ENCODE assay signal across 1 cellular context in genomic region chr22:35995345-35995744, GRCh38.
TF ChIP-seq lines count a peak whose summit lies in the region.

No MANE protein-coding gene starts in this region.

TF ChIP-seq in K562, 482 proteins besides CTCF, POLR2A, EP300 and RAD21 (continued from another document and continues in another):
- TF ChIP-seq ZNF592 (IDR thresholded peaks at IDR 0.05) (0 out of 2 replicates have a peak, but pooled peaks have one; percentile 46), ZNF165 (CRISPR knock-in tag; IDR thresholded peaks at IDR 0.05; ENCODE audit: borderline replicate concordance) (no peak), NRF1 (conservative IDR thresholded peaks at IDR 0.05 in 1 of 2, IDR thresholded peaks at IDR 0.05 in 1 of 2) (no peak), L3MBTL2 (IDR thresholded peaks at IDR 0.05) (peak; percentile 90), ATF1 (CRISPR knock-in tag; IDR thresholded peaks at IDR 0.05) (no peak), ATF1 (tag; IDR thresholded peaks at IDR 0.05) (no peak), IRF2 (CRISPR knock-in tag; IDR thresholded peaks at IDR 0.05) (no peak), SFPQ (IDR thresholded peaks at IDR 0.05; ENCODE audit: low read depth, low read length) (no peak), RCOR1 (IDR thresholded peaks at IDR 0.05; ENCODE audit: borderline replicate concordance in 1 of 2, low read depth in 2 of 2, low read length in 2 of 2) (no peak), ZNF239 (CRISPR knock-in tag; IDR thresholded peaks at IDR 0.05) (no peak), CHD2 (IDR thresholded peaks at IDR 0.05; ENCODE audit: low read depth, low read length) (no peak), ELF4 (CRISPR knock-in tag; IDR thresholded peaks at IDR 0.05) (no peak), SUPT5H (IDR thresholded peaks at IDR 0.05) (no peak), MAX (CRISPR knock-in tag; IDR thresholded peaks at IDR 0.05) (peak; percentile 71), CCAR2 (IDR thresholded peaks at IDR 0.05; ENCODE audit: low read depth, low read length) (no peak), ZNF77 (CRISPR knock-in tag; IDR thresholded peaks at IDR 0.05) (no peak), E2F6 (IDR thresholded peaks at IDR 0.05; ENCODE audit: borderline replicate concordance in 1 of 2, extremely low read depth in 1 of 2, insufficient read depth in 1 of 2, insufficient read length in 1 of 2, low read depth in 1 of 2, low read length in 1 of 2, poor library complexity in 1 of 2, severe bottlenecking in 1 of 2) (peak in 1 of 2 experiments; percentile 54), TRIM24 (IDR thresholded peaks at IDR 0.05) (no peak), ZNF518B (CRISPR knock-in tag; IDR thresholded peaks at IDR 0.05) (no peak), REST (CRISPR knock-in tag; IDR thresholded peaks at IDR 0.05; ENCODE audit: low read depth) (no peak), E2F3 (CRISPR knock-in tag; IDR thresholded peaks at IDR 0.05) (no peak), MGA (IDR thresholded peaks at IDR 0.05) (peak; percentile 80), MYC (IDR thresholded peaks at IDR 0.05; ENCODE audit: low read depth, low read length) (0 out of 2 replicates have a peak, but pooled peaks have one; percentile 16), MYC (CRISPR knock-in tag; IDR thresholded peaks at IDR 0.05; ENCODE audit: borderline replicate concordance, low read depth) (no peak), TCF3 (CRISPR knock-in tag; IDR thresholded peaks at IDR 0.05) (no peak), PHF8 (IDR thresholded peaks at IDR 0.05; ENCODE audit: borderline replicate concordance, low read length) (no peak)
